In genomic region chr1:10947181-10947580, GRCh38 we compare ENCODE assay signal across 30 cellular contexts.
"Had no signal": no experiment of that assay in that cellular context is flagged by ENCODE, and none has a peak within 500 bp of the region (broad histone marks: within the 10 kb centered on the region; RNA-seq: fewer than 3 reads in every experiment).

No MANE protein-coding gene starts in this region.

- H3K4me1 ChIP-seq: foreskin keratinocyte had no signal

- H3K36me3 ChIP-seq: brain microvascular endothelial cell, esophagus muscularis mucosa, gastrocnemius medialis had no signal

- H3K9me3 ChIP-seq: esophagus muscularis mucosa, gastrocnemius medialis had no signal

- DNase-seq: activated CD4-positive, alpha-beta memory T cell treated with anti-CD3 and anti-CD28 coated beads, Interleukin-2, amount 10 ng/mL, durations not matched to agents 7 days and 5 days; activated CD4-positive, alpha-beta T cell treated with anti-CD3 and anti-CD28 coated beads for 1 hour; activated CD4-positive, alpha-beta T cell treated with anti-CD3 and anti-CD28 coated beads for 4 hours; activated CD4-positive, alpha-beta T cell treated with anti-CD3 and anti-CD28 coated beads, Interleukin-2, amount 10 ng/mL, durations not matched to agents 7 days and 5 days; activated CD4-positive, alpha-beta T cell treated with anti-CD3 and anti-CD28 coated beads, Interleukin-2, amount 50 U/mL, for 4 hours; activated CD4-positive, CD25-positive, alpha-beta regulatory T cell; activated CD8-positive, alpha-beta memory T cell treated with anti-CD3 and anti-CD28 coated beads, Interleukin-2, amount 50 U/mL, for 48 hours; activated gamma-delta T cell; activated naive CD4-positive, alpha-beta T cell; activated naive CD4-positive, alpha-beta T cell treated with anti-CD3 and anti-CD28 coated beads, Interleukin-2, amount 10 ng/mL, durations not matched to agents 7 days and 5 days; activated naive CD8-positive, alpha-beta T cell treated with anti-CD3 and anti-CD28 coated beads, Interleukin-2, amount 10 ng/mL, durations not matched to agents 7 days and 5 days; activated T-cell treated with anti-CD3 and anti-CD28 coated beads for 4 hours; activated T-cell treated with anti-CD3 and anti-CD28 coated beads, Interleukin-2, amount 50 U/mL, for 24 hours; activated T-cell treated with anti-CD3 and anti-CD28 coated beads, Interleukin-2, amount 50 U/mL, for 72 hours; brain microvascular endothelial cell; cortex of kidney; dermis blood vessel endothelial cell; effector CD4-positive, alpha-beta T cell; effector memory CD8-positive, alpha-beta T cell; erythroblast; foreskin keratinocyte; gastrocnemius medialis; glutamatergic neuron; SW 1271; T-cell; T-helper 9 cell had no signal

- H3K9me3 Mint-ChIP-seq: activated CD4-positive, alpha-beta memory T cell treated with anti-CD3 and anti-CD28 coated beads, Interleukin-2, amount 10 ng/mL, durations not matched to agents 7 days and 5 days; activated CD4-positive, alpha-beta T cell treated with anti-CD3 and anti-CD28 coated beads, Interleukin-2, amount 10 ng/mL, durations not matched to agents 7 days and 5 days; activated naive CD4-positive, alpha-beta T cell treated with anti-CD3 and anti-CD28 coated beads, Interleukin-2, amount 10 ng/mL, durations not matched to agents 7 days and 5 days; activated naive CD4-positive, alpha-beta T cell treated with anti-CD3 and anti-CD28 coated beads, Interleukin-2, amount 50 U/mL, for 72 hours; activated naive CD8-positive, alpha-beta T cell treated with anti-CD3 and anti-CD28 coated beads, Interleukin-2, amount 10 ng/mL, durations not matched to agents 7 days and 5 days; activated T-cell treated with anti-CD3 and anti-CD28 coated beads, Interleukin-2, amount 50 U/mL, for 24 hours; activated T-cell treated with anti-CD3 and anti-CD28 coated beads, Interleukin-2, amount 50 U/mL, for 72 hours; central memory CD8-positive, alpha-beta T cell; effector memory CD8-positive, alpha-beta T cell; T-cell; T-helper 1 cell treated with Interleukin-12 subunit alpha and Interleukin-12 subunit beta and Interleukin-4 antibody, amounts not matched to agents 30 μg/mL and 1 μg/mL, for 36 hours had no signal

- H3K4me3 Mint-ChIP-seq: activated CD4-positive, alpha-beta memory T cell treated with anti-CD3 and anti-CD28 coated beads, Interleukin-2, amount 10 ng/mL, durations not matched to agents 7 days and 5 days; activated CD4-positive, alpha-beta T cell treated with anti-CD3 and anti-CD28 coated beads, Interleukin-2, amount 10 ng/mL, durations not matched to agents 7 days and 5 days; activated naive CD4-positive, alpha-beta T cell treated with anti-CD3 and anti-CD28 coated beads, Interleukin-2, amount 10 ng/mL, durations not matched to agents 7 days and 5 days; activated naive CD8-positive, alpha-beta T cell treated with anti-CD3 and anti-CD28 coated beads, Interleukin-2, amount 10 ng/mL, durations not matched to agents 7 days and 5 days; activated T-cell treated with anti-CD3 and anti-CD28 coated beads, Interleukin-2, amount 50 U/mL, for 24 hours; activated T-cell treated with anti-CD3 and anti-CD28 coated beads, Interleukin-2, amount 50 U/mL, for 72 hours; central memory CD8-positive, alpha-beta T cell; effector memory CD8-positive, alpha-beta T cell; T-cell; T-helper 1 cell treated with Interleukin-12 subunit alpha and Interleukin-12 subunit beta and Interleukin-4 antibody, amounts not matched to agents 30 μg/mL and 1 μg/mL, for 36 hours had no signal

- ATAC-seq: activated naive CD4-positive, alpha-beta T cell treated with anti-CD3 and anti-CD28 coated beads, Interleukin-2, amount 50 U/mL, for 72 hours; activated T-cell treated with anti-CD3 and anti-CD28 coated beads, Interleukin-2, amount 50 U/mL, for 72 hours; effector memory CD8-positive, alpha-beta T cell; foreskin keratinocyte; gastrocnemius medialis; T-cell had no signal

- H3K4me3 ChIP-seq: esophagus muscularis mucosa, gastrocnemius medialis had no signal

- H3K27ac ChIP-seq: brain microvascular endothelial cell, esophagus muscularis mucosa, foreskin keratinocyte had no signal

- H3K27me3 ChIP-seq: gastrocnemius medialis had no signal

- H3K36me3 Mint-ChIP-seq: activated naive CD4-positive, alpha-beta T cell treated with anti-CD3 and anti-CD28 coated beads, Interleukin-2, amount 10 ng/mL, durations not matched to agents 7 days and 5 days; activated naive CD8-positive, alpha-beta T cell treated with anti-CD3 and anti-CD28 coated beads, Interleukin-2, amount 10 ng/mL, durations not matched to agents 7 days and 5 days; T-cell had no signal

- H3K27ac Mint-ChIP-seq: activated CD4-positive, alpha-beta memory T cell treated with anti-CD3 and anti-CD28 coated beads, Interleukin-2, amount 10 ng/mL, durations not matched to agents 7 days and 5 days; activated CD4-positive, alpha-beta T cell treated with anti-CD3 and anti-CD28 coated beads, Interleukin-2, amount 10 ng/mL, durations not matched to agents 7 days and 5 days; activated naive CD4-positive, alpha-beta T cell treated with anti-CD3 and anti-CD28 coated beads, Interleukin-2, amount 10 ng/mL, durations not matched to agents 7 days and 5 days; activated naive CD4-positive, alpha-beta T cell treated with anti-CD3 and anti-CD28 coated beads, Interleukin-2, amount 50 U/mL, for 72 hours; activated naive CD8-positive, alpha-beta T cell treated with anti-CD3 and anti-CD28 coated beads, Interleukin-2, amount 10 ng/mL, durations not matched to agents 7 days and 5 days; activated T-cell treated with anti-CD3 and anti-CD28 coated beads, Interleukin-2, amount 50 U/mL, for 24 hours; activated T-cell treated with anti-CD3 and anti-CD28 coated beads, Interleukin-2, amount 50 U/mL, for 72 hours; effector memory CD8-positive, alpha-beta T cell; T-cell; T-helper 1 cell treated with Interleukin-12 subunit alpha and Interleukin-12 subunit beta and Interleukin-4 antibody, amounts not matched to agents 30 μg/mL and 1 μg/mL, for 36 hours had no signal
